ENCODE assay signal across 18 cellular contexts in the genomic region with DNA sequence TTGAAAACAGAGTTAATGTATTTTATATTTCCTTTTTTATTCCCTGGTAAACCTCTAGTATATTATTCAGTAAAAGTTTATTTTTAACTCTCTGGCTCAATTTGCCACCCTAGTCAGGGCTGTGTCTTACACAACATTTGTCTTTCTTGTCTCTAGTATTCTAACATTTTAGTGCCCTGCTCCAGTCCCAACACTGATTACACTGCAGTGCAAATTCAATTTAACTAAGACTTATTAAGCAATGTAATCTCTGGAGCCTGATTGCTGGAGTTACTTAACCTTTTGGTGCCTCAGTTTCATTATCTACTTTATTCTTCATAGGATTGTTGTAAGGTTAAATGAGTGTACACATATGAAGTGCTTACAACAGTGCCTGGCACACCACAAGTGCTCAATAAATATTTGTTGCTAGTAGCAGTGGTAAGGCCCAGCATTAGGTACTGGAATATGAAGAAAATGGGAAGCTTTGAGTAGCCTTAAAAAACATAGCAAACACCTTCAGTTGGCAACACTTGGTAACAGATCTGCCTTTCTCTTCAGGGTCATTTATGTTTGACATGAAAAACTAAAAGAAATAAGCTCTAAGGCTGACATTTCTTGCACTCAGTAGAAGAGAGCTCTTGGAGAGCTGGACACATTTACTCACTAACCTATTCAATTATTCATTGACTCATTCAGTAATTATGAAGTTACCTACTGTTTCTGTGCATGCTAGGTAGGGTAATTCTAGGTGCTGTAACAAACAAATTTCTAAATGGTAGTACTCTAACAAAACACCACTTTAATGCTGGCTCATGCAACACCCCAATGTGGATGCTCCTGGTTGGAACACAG.
"Had no signal": no experiment of that assay in that cellular context is flagged by ENCODE, and none has a peak within 500 bp of the region (broad histone marks: within the 10 kb centered on the region; RNA-seq: fewer than 3 reads in every experiment).

No MANE protein-coding gene starts in this region.

- DNase-seq: cerebellar nuclear complex; cortex of kidney; foreskin fibroblast; gastrocnemius medialis; head of caudate nucleus; naive thymus-derived CD8-positive, alpha-beta T cell; pancreas; right lobe of liver; stimulated activated CD4-positive, alpha-beta T cell treated with anti-CD3 and anti-CD28 coated beads, Interleukin-12 subunit alpha, Interleukin-12 subunit beta, amount 100 ng/mL, for 4 hours; stimulated activated CD4-positive, alpha-beta T cell treated with anti-CD3 and anti-CD28 coated beads, Interleukin-1b, Interleukin-23, amount 100 ng/mL, for 48 hours; stimulated activated CD4-positive, alpha-beta T cell treated with anti-CD3 and anti-CD28 coated beads, Interleukin-4, amount 100 ng/mL, for 24 hours; stimulated activated naive CD4-positive, alpha-beta T cell treated with Interleukin-2 at 50 U/mL for 16 hours; stomach; thyroid gland; trophoblast cell had no signal

- H3K36me3 Mint-ChIP-seq: naive thymus-derived CD8-positive, alpha-beta T cell; stimulated activated effector memory CD8-positive, alpha-beta T cell treated with anti-CD3 and anti-CD28 coated beads, Interleukin-12 subunit alpha, Interleukin-12 subunit beta, amount 100 ng/mL, for 72 hours had no signal

- H3K4me1 Mint-ChIP-seq: naive thymus-derived CD8-positive, alpha-beta T cell; stimulated activated effector memory CD8-positive, alpha-beta T cell treated with anti-CD3 and anti-CD28 coated beads, Interleukin-12 subunit alpha, Interleukin-12 subunit beta, amount 100 ng/mL, for 72 hours had no signal

- ATAC-seq: esophagus mucosa; gastrocnemius medialis; naive thymus-derived CD8-positive, alpha-beta T cell; pancreas; right lobe of liver; stimulated activated effector memory CD8-positive, alpha-beta T cell treated with anti-CD3 and anti-CD28 coated beads, Interleukin-12 subunit alpha, Interleukin-12 subunit beta, amount 100 ng/mL, for 72 hours had no signal

- H3K27ac Mint-ChIP-seq: naive thymus-derived CD8-positive, alpha-beta T cell; progenitor cell of endocrine pancreas; stimulated activated effector memory CD8-positive, alpha-beta T cell treated with anti-CD3 and anti-CD28 coated beads, Interleukin-12 subunit alpha, Interleukin-12 subunit beta, amount 100 ng/mL, for 72 hours had no signal

- H3K4me3 Mint-ChIP-seq: naive thymus-derived CD8-positive, alpha-beta T cell; stimulated activated effector memory CD8-positive, alpha-beta T cell treated with anti-CD3 and anti-CD28 coated beads, Interleukin-12 subunit alpha, Interleukin-12 subunit beta, amount 100 ng/mL, for 72 hours had no signal

- H3K27me3 Mint-ChIP-seq: naive thymus-derived CD8-positive, alpha-beta T cell; progenitor cell of endocrine pancreas had no signal
